In genomic region chr18:57803119-57803969, GRCh38 we compare ENCODE assay signal across 8 cellular contexts. TPM values are rescaled to one million over a fixed set of nuclear protein-coding genes. Genes with fewer than 3 reads are reported as not detected.
A peak's percentile ranks its signal among the peaks of the same experiment; 100 is the strongest.
DNase-seq lines count a peak whose midpoint lies in the region; ATAC-seq and TF ChIP-seq lines count a peak whose summit lies in the region.

TSS of gene ATP8B1 (minus strand) at chr18:57803315. CDS start at chr18:57731807, 71,508 bp downstream.

- TF ChIP-seq EP300 in esophagus muscularis mucosa (IDR thresholded peaks at IDR 0.05), result no peak

- H3K4me1 ChIP-seq in esophagus muscularis mucosa, result peaks cover 25 to 74% (median 62%) of the 10 kb centered on the region in 4 donors
- H3K4me1 ChIP-seq in muscle layer of colon (ENCODE audit: insufficient read depth, low read length), result peaks cover 22% of the 10 kb centered on the region

- H3K4me3 ChIP-seq in esophagus muscularis mucosa, result peak within 1 kb of the TSS; percentile 68 to 85 (median 82)
- peak within 1 kb of the TSS; percentile 66 to 73 for H3K4me3 ChIP-seq in muscle layer of colon (ENCODE audit: low read depth in 1 of 2, low read length in 2 of 2)

- TF ChIP-seq CTCF in esophagus muscularis mucosa (IDR thresholded peaks at IDR 0.05), result no peak

- H3K9me3 ChIP-seq in esophagus muscularis mucosa (no peaks in the 10 kb centered on the region), muscle layer of colon (ENCODE audit: low read length) (no peaks in the 10 kb centered on the region)

- H3K27ac ChIP-seq in esophagus muscularis mucosa (replicated peaks in 1 of 4), result peak within 1 kb of the TSS; percentile 90 to 93 (median 92)
- no peak within 1 kb of the TSS for H3K27ac ChIP-seq in muscle layer of colon (ENCODE audit: low read depth, low read length)

- H3K36me3 ChIP-seq in esophagus muscularis mucosa (no peaks in the 10 kb centered on the region), muscle layer of colon (ENCODE audit: insufficient read depth, low read length) (no peaks in the 10 kb centered on the region)

- no peak within 1 kb of the TSS for H3K9ac ChIP-seq in muscle layer of colon (ENCODE audit: low read length)

- DNase-seq in SHP77 (lab: John Stamatoyannopoulos, UW) (peak; percentile 57 to 58), SHP77 treated with DMSO at 0.1 percent for 48 hours (lab: John Stamatoyannopoulos, UW) (no peak), SW 1271 (lab: John Stamatoyannopoulos, UW) (peak; percentile 8 to 53), esophagus muscularis mucosa (ENCODE audit: extremely low spot score) (no peak)
- DNase-seq in stimulated activated naive CD4-positive, alpha-beta T cell treated with Interleukin-2 at 50 U/mL for 16 hours (lab: John Stamatoyannopoulos, UW), result no peak

- H3K27me3 ChIP-seq in esophagus muscularis mucosa (no peaks in the 10 kb centered on the region), muscle layer of colon (ENCODE audit: control insufficient read depth in 1 of 2, insufficient read depth in 2 of 2, low read length in 2 of 2) (peaks cover 12 to 31% of the 10 kb centered on the region in 2 donors)

- TF ChIP-seq POLR2A in esophagus muscularis mucosa (IDR thresholded peaks at IDR 0.05; ENCODE audit: low read depth), result no peak

- ATAC-seq in HG03342 (IDR thresholded peaks at IDR 0.05; ENCODE audit: unreplicated experiment) (peak; percentile 40), HG03469 (IDR thresholded peaks at IDR 0.05; ENCODE audit: unreplicated experiment) (no peak)

- WGBS in esophagus muscularis mucosa, result 26% methylated on average over 11 of the region's 73 CpGs

- intact Hi-C loops in esophagus muscularis mucosa (cut with DNase I), result no loop called here

RNA-seq across cellular contexts. Expression of gene ATP8B1, which starts in this region (rescaled TPM):
- total RNA-seq in esophagus muscularis mucosa, result 10 to 100 TPM; 18.3 to 21.9 (median 19.6) TPM

Comparison
In these comparisons a context has a peak if more than half of its experiments do, and no peak if none do; other contexts are left out.
1. DNase-seq: peak in SHP77 (2 of 2) and SW 1271 (2 of 2); none in SHP77 treated with DMSO at 0.1 percent for 48 hours (single experiment), esophagus muscularis mucosa (single experiment) and stimulated activated naive CD4-positive, alpha-beta T cell treated with Interleukin-2 at 50 U/mL for 16 hours (single experiment).